ENCODE assay signal across 8 cellular contexts in genomic region chr15:55993804-55994539, GRCh38. TPM values are rescaled to one million over a fixed set of nuclear protein-coding genes. Genes with fewer than 3 reads are reported as not detected.
A peak's percentile ranks its signal among the peaks of the same experiment; 100 is the strongest.
DNase-seq lines count a peak whose midpoint lies in the region; ATAC-seq and TF ChIP-seq lines count a peak whose summit lies in the region.

No MANE protein-coding gene starts in this region.

- no peaks in the 10 kb centered on the region for H3K36me3 Mint-ChIP-seq in memory B cell
- H3K36me3 Mint-ChIP-seq in type B pancreatic cell: peaks cover 4% of the 10 kb centered on the region

- H3K4me3 Mint-ChIP-seq in memory B cell: peak overlapping the region; percentile 62
- H3K4me3 Mint-ChIP-seq in type B pancreatic cell: peak overlapping the region; percentile 93

- H3K4me1 ChIP-seq in duodenal mucosa (ENCODE audit: control insufficient read depth in 1 of 2, insufficient read depth in 2 of 2, low read length in 2 of 2): peaks cover 18 to 23% of the 10 kb centered on the region in 2 donors

- H3K27me3 ChIP-seq in duodenal mucosa (ENCODE audit: control insufficient read depth in 1 of 2, insufficient read depth in 2 of 2, low read length in 2 of 2): no peaks in the 10 kb centered on the region

- no peaks in the 10 kb centered on the region for H3K9me3 Mint-ChIP-seq in memory B cell
- no peaks in the 10 kb centered on the region for H3K9me3 Mint-ChIP-seq in type B pancreatic cell

- peak overlapping the region; percentile 71 to 87 for H3K9ac ChIP-seq in duodenal mucosa (ENCODE audit: low read depth in 1 of 2, low read length in 2 of 2)

- H3K9me3 ChIP-seq in duodenal mucosa (ENCODE audit: control insufficient read depth in 1 of 2, low read length in 2 of 2): no peaks in the 10 kb centered on the region

- H3K27me3 Mint-ChIP-seq in memory B cell: peaks cover 18% of the 10 kb centered on the region
- H3K27me3 Mint-ChIP-seq in type B pancreatic cell: peaks cover 4% of the 10 kb centered on the region

- H3K4me1 Mint-ChIP-seq in memory B cell (no peaks in the 10 kb centered on the region), type B pancreatic cell (ENCODE audit: unreplicated experiment) (peaks cover 28% of the 10 kb centered on the region)

- TF ChIP-seq CTCF in type B pancreatic cell (conservative IDR thresholded peaks at IDR 0.05): no peak

- H3K36me3 ChIP-seq in duodenal mucosa (ENCODE audit: control insufficient read depth in 1 of 2, insufficient read depth in 2 of 2, low read length in 2 of 2): no peaks in the 10 kb centered on the region

- DNase-seq in ELF-1 (ENCODE audit: low read depth, low spot score) (peak; percentile 79), RPMI8226 (peak; percentile 20), memory B cell (ENCODE audit: low spot score in 2 of 2) (no peak), type B pancreatic cell (ENCODE audit: extremely low spot score, unreplicated experiment) (no peak), CD1c-positive myeloid dendritic cell (ENCODE audit: extremely low spot score) (no peak)

- H3K27ac Mint-ChIP-seq in memory B cell: no peak overlapping the region
- peak overlapping the region; percentile 87 for H3K27ac Mint-ChIP-seq in type B pancreatic cell

- H3K4me3 ChIP-seq in duodenal mucosa (ENCODE audit: low read depth in 1 of 2, low read length in 2 of 2): peak overlapping the region; percentile 82 to 87

- peak; percentile 3 for ATAC-seq in HG02642 (IDR thresholded peaks at IDR 0.05; ENCODE audit: poor library complexity, unreplicated experiment)
- ATAC-seq in memory B cell (ENCODE audit: low read depth): no peak
- no peak for ATAC-seq in HG03439 (IDR thresholded peaks at IDR 0.05; ENCODE audit: unreplicated experiment)

- peak overlapping the region; percentile 64 for H3K27ac ChIP-seq in duodenal mucosa (ENCODE audit: low read depth, low read length)

RNA-seq across cellular contexts. Expression of gene NEDD4, which starts 0.6 kb away (rescaled TPM):
- total RNA-seq in type B pancreatic cell (ENCODE audit: low replicate concordance): 19.6 and 21.1 TPM in 2 replicates

Comparison
In these comparisons a context has a peak if more than half of its experiments do, and no peak if none do; other contexts are left out.
1. DNase-seq: peak in ELF-1 (single experiment) and RPMI8226 (single experiment); none in memory B cell (0 of 2), type B pancreatic cell (single experiment) and CD1c-positive myeloid dendritic cell (single experiment).